ENCODE assay signal across 8 cellular contexts in genomic region chr3:14179114-14179465, GRCh38. TPM values are rescaled to one million over a fixed set of nuclear protein-coding genes. Genes with fewer than 3 reads are reported as not detected.
DNase-seq lines count a peak whose midpoint lies in the region; ATAC-seq and TF ChIP-seq lines count a peak whose summit lies in the region.

No MANE protein-coding gene starts in this region.

- WGBS in GM23248 (ENCODE audit: low coverage in 1 of 2, low lambda C conversion rate in 2 of 2, missing lambda C conversion rate in 2 of 2), 2 experiments, result 0 to 1% methylated on average over 3 of the region's 3 CpGs

- H3K36me3 ChIP-seq in GM23248 (ENCODE audit: low read depth) (peaks cover 18% of the 10 kb centered on the region), gastrocnemius medialis (peaks cover 0 to 21% of the 10 kb centered on the region in 2 donors)

- intact Hi-C loops in gastrocnemius medialis (cut with DNase I; ENCODE audit: low total_unique reads), result loop anchor here (2.0 to 5.0 kb wide), 2 partner anchors 26 to 1423 kb away; partner anchors contain the start of genes BTD and HACL1

- peak overlapping the region; percentile 94 for H3K9ac ChIP-seq in GM23248

- no peak for DNase-seq in GM23248
- no peak for DNase-seq in fibroblast of villous mesenchyme (ENCODE audit: low read depth)
- no peak for DNase-seq in gastrocnemius medialis
- DNase-seq in COLO829 (ENCODE audit: low spot score), result no peak

- H3K79me2 ChIP-seq in GM23248 (ENCODE audit: insufficient read depth), result peaks cover 86% of the 10 kb centered on the region

- H3K27ac ChIP-seq in GM23248 (peak overlapping the region; percentile 57), VCaP (peak overlapping the region; percentile 91), gastrocnemius medialis (peak overlapping the region; percentile 86 to 91 (median 90))

- H3K4me3 ChIP-seq in GM23248, result peak overlapping the region; percentile 96
- H3K4me3 ChIP-seq in fibroblast of villous mesenchyme (ENCODE audit: low read depth, low read length), result peak overlapping the region; percentile 83
- H3K4me3 ChIP-seq in gastrocnemius medialis, result peak overlapping the region; percentile 66 to 86 (median 74)

- in situ Hi-C loops in GM23248 (cut with MboI) (no loop called here), gastrocnemius medialis (cut with MboI; ENCODE audit: low sequenced_read_pairs in 4 of 4) (no loop called here)

- no peaks in the 10 kb centered on the region for H3K9me3 ChIP-seq in GM23248 (ENCODE audit: low read depth)
- H3K9me3 ChIP-seq in gastrocnemius medialis, result no peaks in the 10 kb centered on the region

- no peaks in the 10 kb centered on the region for H3K27me3 ChIP-seq in GM23248 (replicated peaks; ENCODE audit: insufficient read depth)
- H3K27me3 ChIP-seq in gastrocnemius medialis, result no peaks in the 10 kb centered on the region

- ATAC-seq in gastrocnemius medialis, result no peak
- ATAC-seq in GM18868 (IDR thresholded peaks at IDR 0.05; ENCODE audit: unreplicated experiment), result no peak
- ATAC-seq in GM21786 (IDR thresholded peaks at IDR 0.05; ENCODE audit: unreplicated experiment), result no peak
- ATAC-seq in HG02870 (IDR thresholded peaks at IDR 0.05; ENCODE audit: unreplicated experiment), result no peak

- no peaks in the 10 kb centered on the region for H3K9me2 ChIP-seq in GM23248 (ENCODE audit: insufficient read depth)

- no peaks in the 10 kb centered on the region for H4K20me1 ChIP-seq in GM23248 (ENCODE audit: insufficient read depth)

- TF ChIP-seq POLR2A in gastrocnemius medialis (IDR thresholded peaks at IDR 0.05), result no peak

- H3K4me1 ChIP-seq in GM23248 (ENCODE audit: insufficient read depth) (peaks cover 44% of the 10 kb centered on the region), gastrocnemius medialis (peaks cover 31 to 53% of the 10 kb centered on the region in 2 donors)

- H3K4me2 ChIP-seq in GM23248 (ENCODE audit: unreplicated experiment), result peak overlapping the region; percentile 99

- peak overlapping the region; percentile 93 for H2AFZ ChIP-seq in GM23248

- no peak for TF ChIP-seq CTCF in VCaP (conservative IDR thresholded peaks at IDR 0.05)
- no peak for TF ChIP-seq CTCF in fibroblast of villous mesenchyme (IDR thresholded peaks at IDR 0.05; ENCODE audit: insufficient read depth, low read depth, low read length)
- no peak for TF ChIP-seq CTCF in gastrocnemius medialis (IDR thresholded peaks at IDR 0.05 in 4 of 5, conservative IDR thresholded peaks at IDR 0.05 in 1 of 5)

- peaks cover 30% of the 10 kb centered on the region for H3F3A ChIP-seq in GM23248 (ENCODE audit: insufficient read depth)

RNA-seq across cellular contexts. Expression of gene LSM3, which starts 0.5 kb away (rescaled TPM):
- total RNA-seq in GM23248 (2014; rRNA removed; shearing (Covaris generic)), result 9.4 and 10.4 TPM in 2 replicates
- polyA plus RNA-seq in GM23248 (2016; fragmentation: Nextera tagmentation; extraction: Ambion mirVana), result 32.3 and 32.4 TPM in 2 replicates
- 5.5 and 7.3 TPM in 2 replicates for total RNA-seq in fibroblast of villous mesenchyme
- 10 to 100 TPM; 11.6 to 16.8 (median 14.2) TPM for total RNA-seq in gastrocnemius medialis

RNA-seq across cellular contexts. Expression of gene XPC, which starts 0.7 kb away (rescaled TPM):
- 62.1 and 76.4 TPM in 2 replicates for total RNA-seq in GM23248 (2014; rRNA removed; shearing (Covaris generic))
- 42.4 and 44.1 TPM in 2 replicates for polyA plus RNA-seq in GM23248 (2016; fragmentation: Nextera tagmentation; extraction: Ambion mirVana)
- 33.5 and 54.4 TPM in 2 replicates for total RNA-seq in fibroblast of villous mesenchyme
- total RNA-seq in gastrocnemius medialis, result 10 to 100 TPM; 22.0 to 30.6 (median 27.0) TPM

RNA-seq across cellular contexts. Expression of gene TMEM43, which starts 54.2 kb away (rescaled TPM):
- 166 and 203 TPM in 2 replicates for total RNA-seq in GM23248 (2014; rRNA removed; shearing (Covaris generic))
- polyA plus RNA-seq in GM23248 (2016; fragmentation: Nextera tagmentation; extraction: Ambion mirVana), result 143 and 145 TPM in 2 replicates
- 98.9 and 120 TPM in 2 replicates for total RNA-seq in fibroblast of villous mesenchyme
- 100 to 1,000 TPM in 1 of 4 donors, 10 to 100 TPM in 3; 68.2 to 128 (median 78.6) TPM for total RNA-seq in gastrocnemius medialis

RNA-seq across cellular contexts. Expression of gene CHCHD4, which starts 54.4 kb away (rescaled TPM):
- 12.3 and 17.2 TPM in 2 replicates for total RNA-seq in GM23248 (2014; rRNA removed; shearing (Covaris generic))
- 15.1 and 15.4 TPM in 2 replicates for polyA plus RNA-seq in GM23248 (2016; fragmentation: Nextera tagmentation; extraction: Ambion mirVana)
- total RNA-seq in fibroblast of villous mesenchyme, result 7.4 and 10.8 TPM in 2 replicates
- 10 to 100 TPM; 16.2 to 49.4 (median 22.8) TPM for total RNA-seq in gastrocnemius medialis
